Comparison of ENCODE assay signal across 8 cellular contexts in the genomic region with DNA sequence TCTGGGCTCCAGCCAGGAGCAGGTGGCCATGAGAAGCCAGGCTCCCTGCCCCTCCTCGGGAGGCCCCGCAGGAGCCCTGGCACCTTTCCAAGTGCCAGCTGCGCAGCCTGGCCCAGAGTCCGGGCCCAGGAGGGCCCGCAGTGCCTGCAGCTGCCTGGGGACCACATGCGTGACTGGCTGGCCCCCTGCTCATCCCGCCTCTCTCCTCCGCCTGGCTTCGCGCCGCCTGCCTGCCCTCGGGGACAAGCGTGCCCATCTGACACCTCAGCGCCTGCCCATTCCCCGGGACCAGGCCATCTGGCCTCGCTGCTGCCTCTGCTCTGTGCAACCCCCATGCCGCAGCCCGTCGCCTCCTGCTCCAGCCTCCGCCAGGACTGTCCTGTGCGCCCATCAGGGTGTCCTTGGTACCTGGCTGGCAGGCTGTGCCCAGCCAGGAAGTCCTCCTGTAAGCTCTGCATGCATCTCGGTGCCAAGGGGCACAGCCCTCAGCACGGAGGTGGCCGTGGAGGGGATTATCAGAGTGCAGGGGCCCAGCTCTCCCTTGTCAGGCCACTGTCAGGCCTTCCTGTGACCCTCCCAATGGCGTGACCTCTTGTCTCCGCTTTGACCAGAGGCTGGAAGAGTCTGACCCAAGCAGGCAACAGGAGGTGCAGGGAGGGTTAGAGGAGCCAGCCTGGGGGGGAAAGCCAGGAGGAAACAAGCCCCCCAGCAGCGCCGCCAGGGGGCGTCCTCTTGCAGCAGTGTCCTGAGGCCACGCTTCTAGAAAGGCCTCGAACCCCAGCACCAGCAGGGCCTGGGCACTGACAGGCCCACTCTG.
DNase-seq lines count a peak whose midpoint lies in the region; TF ChIP-seq lines count a peak whose summit lies in the region.

No MANE protein-coding gene starts in this region.

- in situ Hi-C loops in astrocyte of the spinal cord (cut with HindIII; ENCODE audit: low sequenced_read_pairs): no loop called here

- TF ChIP-seq CTCF in astrocyte of the spinal cord (IDR thresholded peaks at IDR 0.05; ENCODE audit: low read depth, low read length): peak; percentile 39

- DNase-seq in DMS79 (lab: John Stamatoyannopoulos, UW) (peak; percentile 94), NCI-H1694 (lab: John Stamatoyannopoulos, UW) (peak; percentile 84), astrocyte of the spinal cord (ENCODE audit: low read depth, low spot score) (no peak), medulla oblongata (ENCODE audit: extremely low spot score) (peak; percentile 16), SW 1271 (lab: John Stamatoyannopoulos, UW) (no peak), activated gamma-delta T cell treated with Interleukin-2 at 50 U/mL for 16 hours (no peak), hepatic stellate cell (ENCODE audit: low spot score) (no peak), SIG-M5 (lab: John Stamatoyannopoulos, UW) (no peak)

- H3K4me3 ChIP-seq in astrocyte of the spinal cord (ENCODE audit: low read depth, low read length): no peak overlapping the region

Comparison
In these comparisons a context has a peak if more than half of its experiments do, and no peak if none do; other contexts are left out.
1. DNase-seq: peak in DMS79 (single experiment), NCI-H1694 (single experiment) and medulla oblongata (single experiment); none in astrocyte of the spinal cord (single experiment), SW 1271 (0 of 2), activated gamma-delta T cell treated with Interleukin-2 at 50 U/mL for 16 hours (single experiment), hepatic stellate cell (single experiment) and SIG-M5 (single experiment).